ENCODE assay signal across 17 cellular contexts in genomic region chr16:88904676-88905365, GRCh38. TPM values are rescaled to one million over a fixed set of nuclear protein-coding genes. Genes with fewer than 3 reads are reported as not detected.
"Had no signal": no experiment of that assay in that cellular context is flagged by ENCODE, and none has a peak within 500 bp of the region (broad histone marks: within the 10 kb centered on the region; RNA-seq: fewer than 3 reads in every experiment).

No MANE protein-coding gene starts in this region.

- H3K27me3 Mint-ChIP-seq: activated naive CD8-positive, alpha-beta T cell treated with anti-CD3 and anti-CD28 coated beads, Interleukin-2, amount 50 U/mL, for 24 hours had no signal

- H3K9me3 Mint-ChIP-seq: activated naive CD8-positive, alpha-beta T cell treated with anti-CD3 and anti-CD28 coated beads, Interleukin-2, amount 50 U/mL, for 24 hours; endodermal cell; natural killer cell had no signal

- H3K36me3 ChIP-seq: ascending aorta, thoracic aorta had no signal

- FAIRE-seq: kidney had no signal

- H3K4me3 Mint-ChIP-seq: activated naive CD8-positive, alpha-beta T cell treated with anti-CD3 and anti-CD28 coated beads, Interleukin-2, amount 50 U/mL, for 24 hours; endodermal cell; natural killer cell had no signal

- H3K27ac ChIP-seq: ascending aorta, dorsolateral prefrontal cortex, stomach, thoracic aorta, upper lobe of right lung had no signal

- H3K27ac Mint-ChIP-seq: activated naive CD8-positive, alpha-beta T cell treated with anti-CD3 and anti-CD28 coated beads, Interleukin-2, amount 50 U/mL, for 24 hours; endodermal cell; natural killer cell had no signal

- DNase-seq: activated CD4-positive, CD25-positive, alpha-beta regulatory T cell treated with anti-CD3 and anti-CD28 coated beads, Interleukin-2, amount 50 U/mL, for 72 hours; activated naive CD4-positive, alpha-beta T cell; activated T-cell treated with anti-CD3 and anti-CD28 coated beads for 4 hours; dorsolateral prefrontal cortex; kidney; mesenchymal stem cell; natural killer cell; occipital lobe; stomach; upper lobe of right lung had no signal

- H3K27me3 ChIP-seq: ascending aorta, dorsolateral prefrontal cortex, upper lobe of right lung had no signal

- H3K9me3 ChIP-seq: ascending aorta, stomach, thoracic aorta, upper lobe of right lung had no signal

- ATAC-seq: activated naive CD8-positive, alpha-beta T cell treated with anti-CD3 and anti-CD28 coated beads, Interleukin-2, amount 50 U/mL, for 24 hours; sciatic nerve; upper lobe of right lung had no signal

- H3K4me1 Mint-ChIP-seq: activated naive CD8-positive, alpha-beta T cell treated with anti-CD3 and anti-CD28 coated beads, Interleukin-2, amount 50 U/mL, for 24 hours; endodermal cell had no signal

- H3K36me3 Mint-ChIP-seq: natural killer cell had no signal

- H3K4me1 ChIP-seq: ascending aorta, upper lobe of right lung had no signal

- H3K4me3 ChIP-seq: ascending aorta, dorsolateral prefrontal cortex, stomach, thoracic aorta, upper lobe of right lung had no signal

RNA-seq across cellular contexts. Expression of gene PABPN1L, which starts 38.4 kb away (rescaled TPM):
- total RNA-seq: ascending aorta, endodermal cell, kidney, occipital lobe, posterior vena cava, sciatic nerve, stomach, thoracic aorta, upper lobe of right lung had no signal
- polyA plus RNA-seq: liver had no signal
